34 cellular contexts compared by ENCODE assay signal in genomic region chr5:14239404-14239803, GRCh38.
A peak's percentile ranks its signal among the peaks of the same experiment; 100 is the strongest.
DNase-seq lines count a peak whose midpoint lies in the region; ATAC-seq, FAIRE-seq and TF ChIP-seq lines count a peak whose summit lies in the region.
"Had no signal": no experiment of that assay in that cellular context is flagged by ENCODE, and none has a peak within 500 bp of the region (broad histone marks: within the 10 kb centered on the region; RNA-seq: fewer than 3 reads in every experiment).

No MANE protein-coding gene starts in this region.

- H3K79me1 ChIP-seq in mesenchymal stem cell (replicated peaks; ENCODE audit: low read length, poor library complexity, severe bottlenecking), result no peaks in the 10 kb centered on the region

- peaks cover 98% of the 10 kb centered on the region for H3K79me2 ChIP-seq in GM23338 (replicated peaks; ENCODE audit: insufficient read depth)
- H3K79me2 ChIP-seq in smooth muscle cell (ENCODE audit: low read depth), result peaks cover 100% of the 10 kb centered on the region

- no peak overlapping the region for H2BK120ac ChIP-seq in mesenchymal stem cell (ENCODE audit: low read depth, low read length)

- H3K9me3 ChIP-seq in mesenchymal stem cell (ENCODE audit: control insufficient read depth, low read length), result no peaks in the 10 kb centered on the region
- H3K9me3 ChIP-seq in smooth muscle cell (replicated peaks; ENCODE audit: low read depth), result no peaks in the 10 kb centered on the region
- no peaks in the 10 kb centered on the region for H3K9me3 ChIP-seq in small intestine (ENCODE audit: control insufficient read depth, low read depth)
- H3K9me3 ChIP-seq: colonic mucosa had no signal

- H3K9ac ChIP-seq in mesenchymal stem cell (ENCODE audit: low read length), result no peak overlapping the region
- H3K9ac ChIP-seq in smooth muscle cell (ENCODE audit: low read depth), result no peak overlapping the region

- H2BK12ac ChIP-seq in mesenchymal stem cell (ENCODE audit: low read length in 2 of 2), result no peak overlapping the region

- DNase-seq in GM23338 (ENCODE audit: low spot score), result no peak
- DNase-seq in activated B cell treated with CpG ODN at 0.5 μM for 24 hours, result no peak
- no peak for DNase-seq in mesenchymal stem cell
- no peak for DNase-seq in smooth muscle cell (lab: John Stamatoyannopoulos, UW; ENCODE audit: unreplicated experiment)
- DNase-seq in small intestine, result no peak
- no peak for DNase-seq in occipital lobe (lab: John Stamatoyannopoulos, UW)
- no peak for DNase-seq in COR-L47 (lab: John Stamatoyannopoulos, UW)
- DNase-seq: activated CD4-positive, alpha-beta T cell treated with anti-CD3 and anti-CD28 coated beads for 36 hours; activated CD8-positive, alpha-beta T cell treated with anti-CD3 and anti-CD28 coated beads, Interleukin-2, amount 10 ng/mL, durations not matched to agents 7 days and 5 days; anterior cingulate cortex; Calu3; colonic mucosa; DMS79; effector CD8-positive, alpha-beta T cell; GF-D8; GOT3; immature natural killer cell; left cardiac atrium; mammary epithelial cell; NCI-H1417 treated with DMSO at 0.1 percent for 48 hours; NCI-H2081; NCI-H526; NK-92 treated with Interleukin-12 subunit alpha and Interleukin-12 subunit beta, amount 100 ng/mL, for 24 hours; PC-9; posterior cingulate gyrus; SHP77 treated with DMSO at 0.1 percent for 48 hours; SW 1271 had no signal

- H3F3A ChIP-seq in GM23338 (replicated peaks; ENCODE audit: low read depth), result no peaks in the 10 kb centered on the region
- H3F3A ChIP-seq in smooth muscle cell (ENCODE audit: low read depth), result peaks cover 14% of the 10 kb centered on the region

- H2AFZ ChIP-seq in GM23338 (no peak overlapping the region), mesenchymal stem cell (ENCODE audit: low read depth, low read length) (no peak overlapping the region), smooth muscle cell (ENCODE audit: low read depth) (no peak overlapping the region)
- H2AFZ ChIP-seq: PC-9 had no signal

- H3K4me3 Mint-ChIP-seq in GM23338 (no peak overlapping the region), activated B cell treated with CpG ODN at 0.5 μM for 24 hours (peak overlapping the region; percentile 9)
- H3K4me3 Mint-ChIP-seq: activated CD4-positive, alpha-beta T cell treated with anti-CD3 and anti-CD28 coated beads for 36 hours; activated CD8-positive, alpha-beta T cell treated with anti-CD3 and anti-CD28 coated beads, Interleukin-2, amount 10 ng/mL, durations not matched to agents 7 days and 5 days; activated naive CD4-positive, alpha-beta T cell treated with anti-CD3 and anti-CD28 coated beads, Interleukin-2, amount 50 U/mL, for 24 hours; CD14-positive monocyte; immature natural killer cell; stimulated activated effector memory CD8-positive, alpha-beta T cell treated with anti-CD3 and anti-CD28 coated beads, Interleukin-12 subunit alpha, Interleukin-12 subunit beta, amount 100 ng/mL, for 72 hours; type B pancreatic cell had no signal

- H4K20me1 ChIP-seq in GM23338 (replicated peaks; ENCODE audit: insufficient read depth) (peaks cover 12% of the 10 kb centered on the region; the same call in 1 of the 2 replicates), smooth muscle cell (ENCODE audit: low read depth) (peaks cover 100% of the 10 kb centered on the region)

- no peaks in the 10 kb centered on the region for H3K36me3 ChIP-seq in GM23338 (ENCODE audit: insufficient read depth)
- H3K36me3 ChIP-seq in mesenchymal stem cell (ENCODE audit: control insufficient read depth in 1 of 2, insufficient read depth in 2 of 2, low read depth in 1 of 2, low read length in 2 of 2), result peaks cover 5 to 8% of the 10 kb centered on the region in 2 experiments
- H3K36me3 ChIP-seq in smooth muscle cell (ENCODE audit: low read depth), result no peaks in the 10 kb centered on the region
- H3K36me3 ChIP-seq in small intestine (ENCODE audit: control insufficient read depth in 2 of 2, insufficient read depth in 2 of 2, low read length in 2 of 2), result no peaks in the 10 kb centered on the region
- H3K36me3 ChIP-seq: cardiac muscle cell, colonic mucosa had no signal

- WGBS in mesenchymal stem cell, result 94% methylated on average over 8 of the region's 8 CpGs
- 88% methylated on average over 8 of the region's 8 CpGs for WGBS in smooth muscle cell (ENCODE audit: low lambda C conversion rate)
- WGBS in small intestine, 3 donors, result 87 to 92% (median 89%) methylated on average over 8 of the region's 8 CpGs

- no peak for FAIRE-seq in small intestine (lab: Jason Lieb, UNC)

- CTCF ChIA-PET in activated B cell treated with CpG ODN at 0.5 μM for 24 hours (lab: Charles Lee), result no interaction called here

- no peaks in the 10 kb centered on the region for H3K36me3 Mint-ChIP-seq in GM23338 (ENCODE audit: low read depth)
- peaks cover 3% of the 10 kb centered on the region for H3K36me3 Mint-ChIP-seq in activated B cell treated with CpG ODN at 0.5 μM for 24 hours (ENCODE audit: low read depth)
- H3K36me3 Mint-ChIP-seq: activated naive CD4-positive, alpha-beta T cell treated with anti-CD3 and anti-CD28 coated beads, Interleukin-2, amount 50 U/mL, for 24 hours; CD14-positive monocyte; immature natural killer cell; stimulated activated effector memory CD8-positive, alpha-beta T cell treated with anti-CD3 and anti-CD28 coated beads, Interleukin-12 subunit alpha, Interleukin-12 subunit beta, amount 100 ng/mL, for 72 hours; type B pancreatic cell had no signal

- H3K4me2 ChIP-seq in GM23338 (peak overlapping the region; percentile 53; the same call in 1 of the 2 replicates), mesenchymal stem cell (ENCODE audit: low read length, poor library complexity, severe bottlenecking) (no peak overlapping the region), smooth muscle cell (peak overlapping the region; percentile 36)
- H3K4me2 ChIP-seq: PC-9 had no signal

- H2BK15ac ChIP-seq in mesenchymal stem cell (ENCODE audit: low read depth, poor library complexity, severe bottlenecking), result no peak overlapping the region

- POLR2A ChIA-PET in activated B cell treated with CpG ODN at 0.5 μM for 24 hours (lab: Charles Lee), result no interaction called here

- no peak overlapping the region for H3K14ac ChIP-seq in mesenchymal stem cell (ENCODE audit: low read length in 2 of 2)

- H3K27ac Mint-ChIP-seq in GM23338 (no peak overlapping the region; the same call in 1 of the 2 replicates), activated B cell treated with CpG ODN at 0.5 μM for 24 hours (no peak overlapping the region)
- H3K27ac Mint-ChIP-seq: activated CD4-positive, alpha-beta T cell treated with anti-CD3 and anti-CD28 coated beads for 36 hours; activated CD8-positive, alpha-beta T cell treated with anti-CD3 and anti-CD28 coated beads, Interleukin-2, amount 10 ng/mL, durations not matched to agents 7 days and 5 days; activated naive CD4-positive, alpha-beta T cell treated with anti-CD3 and anti-CD28 coated beads, Interleukin-2, amount 50 U/mL, for 24 hours; activated T-helper 2 cell treated with anti-CD3 and anti-CD28 coated beads, Interferon-gamma antibody, Interleukin-2, Interleukin-4, amounts not matched to agents 10 μg/mL and 5 μg/mL and 100 μg/mL, durations not matched to agents 14 hours and 24 hours and 36 hours; immature natural killer cell; stimulated activated effector memory CD8-positive, alpha-beta T cell treated with anti-CD3 and anti-CD28 coated beads, Interleukin-12 subunit alpha, Interleukin-12 subunit beta, amount 100 ng/mL, for 72 hours; type B pancreatic cell had no signal

- H3K4me3 ChIP-seq in GM23338, result no peak overlapping the region
- H3K4me3 ChIP-seq in mesenchymal stem cell (ENCODE audit: insufficient read depth in 1 of 2, low read depth in 1 of 2, low read length in 2 of 2), result no peak overlapping the region
- no peak overlapping the region for H3K4me3 ChIP-seq in smooth muscle cell
- no peak overlapping the region for H3K4me3 ChIP-seq in small intestine (ENCODE audit: low read depth in 1 of 2, low read length in 2 of 2)
- H3K4me3 ChIP-seq: cardiac muscle cell, colonic mucosa, PC-9 had no signal

- H3K4me1 Mint-ChIP-seq in GM23338 (peaks cover 78% of the 10 kb centered on the region), activated B cell treated with CpG ODN at 0.5 μM for 24 hours (peaks cover 68% of the 10 kb centered on the region)
- H3K4me1 Mint-ChIP-seq: activated CD4-positive, alpha-beta T cell treated with anti-CD3 and anti-CD28 coated beads for 36 hours; activated naive CD4-positive, alpha-beta T cell treated with anti-CD3 and anti-CD28 coated beads, Interleukin-2, amount 50 U/mL, for 24 hours; immature natural killer cell; stimulated activated effector memory CD8-positive, alpha-beta T cell treated with anti-CD3 and anti-CD28 coated beads, Interleukin-12 subunit alpha, Interleukin-12 subunit beta, amount 100 ng/mL, for 72 hours had no signal

- H3K18ac ChIP-seq in mesenchymal stem cell (ENCODE audit: low read depth in 1 of 2, low read length in 2 of 2), result peak overlapping the region; percentile 28 to 43

- H3K23ac ChIP-seq in mesenchymal stem cell (ENCODE audit: low read length in 2 of 2), result no peak overlapping the region

- no peak overlapping the region for H3K4ac ChIP-seq in mesenchymal stem cell (ENCODE audit: low read depth in 1 of 2, low read length in 2 of 2)

- H2AK5ac ChIP-seq in mesenchymal stem cell (ENCODE audit: low read length, severe bottlenecking), result no peak overlapping the region

- no peak for ATAC-seq in GM23338
- ATAC-seq in activated B cell treated with CpG ODN at 0.5 μM for 24 hours (ENCODE audit: low read depth), result no peak
- ATAC-seq: activated CD4-positive, alpha-beta T cell treated with anti-CD3 and anti-CD28 coated beads for 36 hours; activated CD8-positive, alpha-beta T cell treated with anti-CD3 and anti-CD28 coated beads, Interleukin-2, amount 10 ng/mL, durations not matched to agents 7 days and 5 days; left cardiac atrium; sciatic nerve; stimulated activated effector memory CD8-positive, alpha-beta T cell treated with anti-CD3 and anti-CD28 coated beads, Interleukin-12 subunit alpha, Interleukin-12 subunit beta, amount 100 ng/mL, for 72 hours had no signal

- TF ChIP-seq CTCF in GM23338 (conservative IDR thresholded peaks at IDR 0.05; ENCODE audit: low read depth in 2 of 2) (no peak), activated B cell treated with CpG ODN at 0.5 μM for 24 hours (IDR thresholded peaks at IDR 0.05) (no peak), smooth muscle cell (IDR thresholded peaks at IDR 0.05; ENCODE audit: borderline replicate concordance, insufficient read depth, poor library complexity, severe bottlenecking) (no peak)

- intact Hi-C loops in activated B cell treated with CpG ODN at 0.5 μM for 24 hours (cut with micrococcal nuclease), result no loop called here

- no peak overlapping the region for H4K8ac ChIP-seq in mesenchymal stem cell (ENCODE audit: low read length)

- H4K91ac ChIP-seq in mesenchymal stem cell (ENCODE audit: low read length), result peak overlapping the region; percentile 75

- H3K9me3 Mint-ChIP-seq in GM23338 (no peaks in the 10 kb centered on the region), activated B cell treated with CpG ODN at 0.5 μM for 24 hours (no peaks in the 10 kb centered on the region)
- H3K9me3 Mint-ChIP-seq: activated naive CD4-positive, alpha-beta T cell treated with anti-CD3 and anti-CD28 coated beads, Interleukin-2, amount 50 U/mL, for 24 hours; activated T-helper 2 cell treated with anti-CD3 and anti-CD28 coated beads, Interferon-gamma antibody, Interleukin-2, Interleukin-4, amounts not matched to agents 10 μg/mL and 5 μg/mL and 100 μg/mL, durations not matched to agents 14 hours and 24 hours and 36 hours; CD14-positive monocyte; immature natural killer cell; stimulated activated effector memory CD8-positive, alpha-beta T cell treated with anti-CD3 and anti-CD28 coated beads, Interleukin-12 subunit alpha, Interleukin-12 subunit beta, amount 100 ng/mL, for 72 hours; type B pancreatic cell had no signal

- H3K9me2 ChIP-seq in GM23338 (ENCODE audit: insufficient read depth), result no peaks in the 10 kb centered on the region

- H3K27me3 Mint-ChIP-seq in GM23338 (ENCODE audit: insufficient read depth, low read depth, poor library complexity) (peaks cover 5% of the 10 kb centered on the region), activated B cell treated with CpG ODN at 0.5 μM for 24 hours (no peaks in the 10 kb centered on the region)
- H3K27me3 Mint-ChIP-seq: type B pancreatic cell had no signal

- H3K4me1 ChIP-seq in GM23338 (ENCODE audit: insufficient read depth), result peaks cover 57% of the 10 kb centered on the region
- peaks cover 20% of the 10 kb centered on the region for H3K4me1 ChIP-seq in mesenchymal stem cell (ENCODE audit: control insufficient read depth, insufficient read depth, low read depth, low read length)
- peaks cover 33% of the 10 kb centered on the region for H3K4me1 ChIP-seq in smooth muscle cell (ENCODE audit: low read depth)
- no peaks in the 10 kb centered on the region for H3K4me1 ChIP-seq in small intestine (ENCODE audit: control insufficient read depth in 2 of 2, insufficient read depth in 1 of 2, low read depth in 1 of 2, low read length in 1 of 2)
- H3K4me1 ChIP-seq: colonic mucosa had no signal

- H3K27ac ChIP-seq in GM23338 (ENCODE audit: low read depth), result peak overlapping the region; percentile 40; the same call in 1 of the 2 replicates
- H3K27ac ChIP-seq in mesenchymal stem cell (ENCODE audit: low read length, poor library complexity, severe bottlenecking), result no peak overlapping the region
- H3K27ac ChIP-seq in smooth muscle cell (ENCODE audit: low read depth), result peak overlapping the region; percentile 32
- no peak overlapping the region for H3K27ac ChIP-seq in small intestine (ENCODE audit: low read depth in 1 of 2, low read length in 1 of 2)
- H3K27ac ChIP-seq: cardiac muscle cell, colonic mucosa had no signal

- no peak overlapping the region for H2BK5ac ChIP-seq in mesenchymal stem cell (ENCODE audit: low read depth, low read length, poor library complexity, severe bottlenecking)

- H3K27me3 ChIP-seq in GM23338 (ENCODE audit: insufficient read depth) (no peaks in the 10 kb centered on the region), mesenchymal stem cell (ENCODE audit: control insufficient read depth in 1 of 2, insufficient read depth in 1 of 2, low read length in 2 of 2) (no peaks in the 10 kb centered on the region), smooth muscle cell (ENCODE audit: low read depth) (no peaks in the 10 kb centered on the region), small intestine (ENCODE audit: control insufficient read depth in 2 of 2, insufficient read depth in 2 of 2, low read length in 2 of 2) (no peaks in the 10 kb centered on the region)
- H3K27me3 ChIP-seq: cardiac muscle cell, colonic mucosa had no signal

Comparison
In these comparisons a context has a peak if more than half of its experiments do, and no peak if none do; other contexts are left out.
1. H3K27ac ChIP-seq: peak in GM23338 (single experiment) and smooth muscle cell (single experiment); none in mesenchymal stem cell (single experiment) and small intestine (0 of 2).